Comparison of ENCODE assay signal across 8 cellular contexts in genomic region chr7:91880413-91881241, GRCh38. TPM values are rescaled to one million over a fixed set of nuclear protein-coding genes. Genes with fewer than 3 reads are reported as not detected.
DNase-seq lines count a peak whose midpoint lies in the region; TF ChIP-seq lines count a peak whose summit lies in the region.

TSS of gene MTERF1 (minus strand) at chr7:91880702. CDS start at chr7:91880083, 619 bp downstream.

- no peaks in the 10 kb centered on the region; the same call in 1 of the 2 replicates for H3K27me3 Mint-ChIP-seq in HFFc6 (ENCODE audit: insufficient read depth)
- peaks cover 3% of the 10 kb centered on the region for H3K27me3 Mint-ChIP-seq in activated naive CD4-positive, alpha-beta T cell treated with anti-CD3 and anti-CD28 coated beads, Interleukin-2, amount 10 ng/mL, durations not matched to agents 7 days and 5 days

- H3K4me3 Mint-ChIP-seq in HFFc6 = peak within 1 kb of the TSS; percentile 93
- peak within 1 kb of the TSS; percentile 98 for H3K4me3 Mint-ChIP-seq in activated naive CD4-positive, alpha-beta T cell treated with anti-CD3 and anti-CD28 coated beads, Interleukin-2, amount 10 ng/mL, durations not matched to agents 7 days and 5 days

- H3K27ac ChIP-seq in SK-N-MC (peak within 1 kb of the TSS; percentile 52; the same call in 1 of the 2 replicates), osteoblast (ENCODE audit: low read depth, low read length) (peak within 1 kb of the TSS; percentile 77), thymus (ENCODE audit: low read depth) (peak within 1 kb of the TSS; percentile 54)

- TF ChIP-seq CTCF in HFFc6 (IDR thresholded peaks at IDR 0.05) = peak; percentile 98
- TF ChIP-seq CTCF in osteoblast (IDR thresholded peaks at IDR 0.05; ENCODE audit: extremely low read depth, low read depth, low read length) = peak; percentile 96

- DNase-seq in HFFc6 (peak; percentile 84), NAMALWA (ENCODE audit: low spot score) (peak; percentile 98), SK-N-MC (ENCODE audit: low read depth, low spot score) (no peak), glomerular endothelial cell (ENCODE audit: extremely low read depth, low read depth, low spot score) (peak; percentile 48), osteoblast (ENCODE audit: insufficient read length, low spot score, missing footprints) (peak; percentile 94)
- peak; percentile 95 for DNase-seq in activated naive CD4-positive, alpha-beta T cell treated with anti-CD3 and anti-CD28 coated beads, Interleukin-2, amount 10 ng/mL, durations not matched to agents 7 days and 5 days

- H3K36me3 ChIP-seq in SK-N-MC (ENCODE audit: insufficient read depth, low read length) (peaks cover 8% of the 10 kb centered on the region), osteoblast (ENCODE audit: insufficient read depth, low read length) (no peaks in the 10 kb centered on the region), thymus (ENCODE audit: control insufficient read depth, insufficient read depth) (no peaks in the 10 kb centered on the region)

- H3K27ac Mint-ChIP-seq in HFFc6 = peak within 1 kb of the TSS; percentile 87
- H3K27ac Mint-ChIP-seq in activated naive CD4-positive, alpha-beta T cell treated with anti-CD3 and anti-CD28 coated beads, Interleukin-2, amount 10 ng/mL, durations not matched to agents 7 days and 5 days = peak within 1 kb of the TSS; percentile 94

- H3K4me2 ChIP-seq in osteoblast (ENCODE audit: insufficient read depth, low read length) = peak within 1 kb of the TSS; percentile 95

- H3K4me1 ChIP-seq in osteoblast (ENCODE audit: insufficient read depth, low read length) (peaks cover 15% of the 10 kb centered on the region), thymus (ENCODE audit: control insufficient read depth, insufficient read depth, low read length) (peaks cover 6% of the 10 kb centered on the region)

- H3K36me3 Mint-ChIP-seq in HFFc6 (ENCODE audit: low read depth) = 0 out of 2 replicates have a peak, but pooled peaks cover 5% of the 10 kb centered on the region
- H3K36me3 Mint-ChIP-seq in activated naive CD4-positive, alpha-beta T cell treated with anti-CD3 and anti-CD28 coated beads, Interleukin-2, amount 10 ng/mL, durations not matched to agents 7 days and 5 days = peaks cover 32% of the 10 kb centered on the region

- WGBS in thymus = 5% methylated on average over 43 of the region's 43 CpGs

- CTCF ChIA-PET in activated naive CD4-positive, alpha-beta T cell treated with anti-CD3 and anti-CD28 coated beads, Interleukin-2, amount 10 ng/mL, durations not matched to agents 7 days and 5 days (lab: Charles Lee) = interaction anchor here (0.6 to 2.3 kb wide), 15 partner anchors 11 to 1353 kb away, joined by 3 to 17 read pairs (median 4); partner anchors contain the start of genes AKAP9 and GATAD1

- H3K4me3 ChIP-seq in GM08714 (ENCODE audit: low read length) (peak within 1 kb of the TSS; percentile 99), SK-N-MC (peak within 1 kb of the TSS; percentile 94), osteoblast (ENCODE audit: insufficient read depth, low read length) (peak within 1 kb of the TSS; percentile 94), thymus (ENCODE audit: low read length) (peak within 1 kb of the TSS; percentile 71)

- H2AFZ ChIP-seq in osteoblast (ENCODE audit: low read length) = peak within 1 kb of the TSS; percentile 97

- no peaks in the 10 kb centered on the region for H4K20me1 ChIP-seq in osteoblast (ENCODE audit: insufficient read depth, low read length)

- peaks cover 34% of the 10 kb centered on the region for H3K4me1 Mint-ChIP-seq in HFFc6 (ENCODE audit: low read depth)
- peaks cover 41% of the 10 kb centered on the region for H3K4me1 Mint-ChIP-seq in activated naive CD4-positive, alpha-beta T cell treated with anti-CD3 and anti-CD28 coated beads, Interleukin-2, amount 10 ng/mL, durations not matched to agents 7 days and 5 days

- H3K9me3 Mint-ChIP-seq in HFFc6 = no peaks in the 10 kb centered on the region
- H3K9me3 Mint-ChIP-seq in activated naive CD4-positive, alpha-beta T cell treated with anti-CD3 and anti-CD28 coated beads, Interleukin-2, amount 10 ng/mL, durations not matched to agents 7 days and 5 days = no peaks in the 10 kb centered on the region

- peaks cover 45% of the 10 kb centered on the region for H3K79me2 ChIP-seq in osteoblast (ENCODE audit: insufficient read depth, low read length)

- H3K9me3 ChIP-seq in SK-N-MC (ENCODE audit: low read depth, low read length) (no peaks in the 10 kb centered on the region), osteoblast (ENCODE audit: low read depth, low read length) (no peaks in the 10 kb centered on the region), thymus (ENCODE audit: control insufficient read depth) (no peaks in the 10 kb centered on the region)

- H3K9ac ChIP-seq in SK-N-MC (ENCODE audit: insufficient read length) = peak within 1 kb of the TSS; percentile 82

- H3K27me3 ChIP-seq in osteoblast (ENCODE audit: insufficient read depth, low read length) (no peaks in the 10 kb centered on the region), thymus (ENCODE audit: control insufficient read depth, insufficient read depth) (no peaks in the 10 kb centered on the region)

RNA-seq across cellular contexts. Expression of gene MTERF1, which starts in this region (rescaled TPM):
- total RNA-seq in HFFc6 (2021; fragmentation: NEBNext Ultra II Directional; extraction: Animal tissue kit (Norgen Biotek cat#: 25700)) = 10 to 100 TPM in 1 of 6 experiments, 1 to 10 TPM in 5; 7.4 to 10.2 (median 9.2) TPM
- total RNA-seq in glomerular endothelial cell = 3.9 and 7.2 TPM in 2 replicates
- 13.0 and 13.6 TPM in 2 replicates for total RNA-seq in osteoblast
- polyA plus RNA-seq in thymus = 21.2 TPM
